3 cellular contexts compared by ENCODE assay signal in the genomic region with DNA sequence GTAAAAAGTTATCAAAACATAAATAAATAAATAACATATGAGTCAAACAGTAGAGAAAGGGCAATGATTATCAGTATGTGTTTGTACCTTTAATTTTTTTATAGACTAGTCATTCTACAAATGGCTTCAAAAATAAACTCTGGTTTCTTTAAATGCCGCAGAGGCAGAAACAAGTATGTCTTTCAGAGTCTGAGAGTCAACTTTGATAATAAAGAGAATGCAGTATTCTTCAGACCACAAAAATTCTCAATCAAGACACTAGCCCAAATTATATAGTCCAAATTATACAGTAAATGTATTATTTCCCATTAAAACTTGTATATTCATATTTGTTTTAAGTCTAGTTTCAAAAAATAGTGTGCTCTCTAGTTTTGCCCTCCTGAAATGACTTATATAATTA.
"Had no signal": no experiment of that assay in that cellular context is flagged by ENCODE, and none has a peak within 500 bp of the region (broad histone marks: within the 10 kb centered on the region; RNA-seq: fewer than 3 reads in every experiment).

No MANE protein-coding gene starts in this region.

- H3K4me3 ChIP-seq: GM12878 had no signal

- DNase-seq: GDM1, GF-D8 had no signal

- ATAC-seq: GM12878 had no signal
